In the genomic region with DNA sequence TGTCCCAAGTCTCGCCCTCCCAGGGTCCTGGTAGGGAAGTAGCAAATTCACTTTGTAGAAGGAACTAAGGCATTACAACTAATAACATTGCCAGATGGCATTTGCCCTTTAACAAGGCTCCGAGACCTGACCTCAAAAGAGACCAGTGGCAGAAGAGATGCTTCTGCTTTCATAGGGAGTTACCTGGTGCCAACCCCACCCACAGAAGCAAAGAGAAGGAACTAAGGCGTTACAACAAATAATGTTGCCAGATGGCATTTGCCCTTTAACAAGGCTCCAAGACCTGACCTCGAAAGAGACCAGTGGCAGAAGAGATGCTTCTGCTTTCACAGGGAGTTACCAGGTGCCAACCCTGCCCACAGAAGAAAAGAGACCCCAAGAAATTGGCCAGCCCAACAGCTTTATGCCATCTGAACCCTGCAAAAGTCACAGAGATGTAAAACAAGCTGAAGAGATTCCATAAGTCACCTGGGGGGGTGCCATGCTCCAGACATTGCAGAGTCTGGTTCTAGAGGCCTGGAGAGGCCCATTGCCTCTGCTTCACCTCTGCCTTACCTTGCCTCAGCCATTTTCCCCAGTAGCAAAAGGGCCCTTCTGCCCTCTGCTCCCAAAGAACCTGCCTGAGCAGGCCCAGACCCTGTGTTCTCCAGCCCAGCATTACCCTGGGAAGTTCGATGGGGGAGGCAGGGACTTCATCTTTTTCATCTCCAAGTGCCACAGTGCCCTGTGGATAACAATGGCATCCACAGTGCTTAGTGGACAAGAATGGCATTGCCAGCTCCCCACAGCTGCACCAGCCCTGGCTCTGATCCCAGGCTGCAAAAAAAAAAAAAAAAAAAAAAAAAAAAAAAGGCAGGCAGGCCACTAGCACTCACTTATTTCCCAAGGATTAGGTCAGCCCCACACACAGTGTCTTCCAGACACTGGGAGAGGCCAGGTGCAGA, we compare ENCODE assay signal across 9 cellular contexts.
A peak's percentile ranks its signal among the peaks of the same experiment; 100 is the strongest.
DNase-seq lines count a peak whose midpoint lies in the region; ATAC-seq, FAIRE-seq and TF ChIP-seq lines count a peak whose summit lies in the region.
"Had no signal": no experiment of that assay in that cellular context is flagged by ENCODE, and none has a peak within 500 bp of the region (broad histone marks: within the 10 kb centered on the region; RNA-seq: fewer than 3 reads in every experiment).

No MANE protein-coding gene starts in this region.

- H3K36me3 ChIP-seq in heart right ventricle, result no peaks in the 10 kb centered on the region
- H3K36me3 ChIP-seq in left ventricle myocardium inferior, result no peaks in the 10 kb centered on the region

- DNase-seq in heart right ventricle (no peak), left ventricle myocardium inferior (no peak), amygdala (lab: John Stamatoyannopoulos, UW) (peak in 46 of 56 donors; percentile 20 to 86 (median 54)), kidney tubule cell (ENCODE audit: low spot score) (peak; percentile 22), AML-193 (lab: John Stamatoyannopoulos, UW) (no peak), NCI-H774 (lab: John Stamatoyannopoulos, UW) (no peak), retina (no peak), GM12891 (ENCODE audit: insufficient read length, low spot score) (no peak)
- DNase-seq: activated naive CD4-positive, alpha-beta T cell had no signal

- peak in 7 of 8 donors; percentile 19 to 71 (median 59) for ATAC-seq in heart right ventricle

- H3K9me3 ChIP-seq in heart right ventricle (no peaks in the 10 kb centered on the region), left ventricle myocardium inferior (replicated peaks) (peaks cover 5% of the 10 kb centered on the region)

- 84 to 91% methylated on average over 5 of the region's 5 CpGs for WGBS in heart right ventricle, 2 donors

- FAIRE-seq in GM12891 (lab: Jason Lieb, UNC), result no peak

- H3K27ac ChIP-seq in heart right ventricle (no peak overlapping the region), left ventricle myocardium inferior (replicated peaks) (no peak overlapping the region)

- intact Hi-C loops in heart right ventricle (cut with DNase I) (no loop called here), left ventricle myocardium inferior (cut with micrococcal nuclease) (no loop called here)

- H3K27me3 ChIP-seq in heart right ventricle (peaks cover 0 to 1% (median 0%) of the 10 kb centered on the region in 7 donors), left ventricle myocardium inferior (ENCODE audit: low read depth) (peaks cover 9% of the 10 kb centered on the region)

- TF ChIP-seq CTCF in heart right ventricle (IDR thresholded peaks at IDR 0.05), result peak in 1 of 9 donors; percentile 11
- TF ChIP-seq CTCF in left ventricle myocardium inferior (IDR thresholded peaks at IDR 0.05; ENCODE audit: borderline replicate concordance), result no peak

- H3K4me3 ChIP-seq in heart right ventricle (no peak overlapping the region), left ventricle myocardium inferior (no peak overlapping the region)

- TF ChIP-seq POLR2A in GM12891 (IDR thresholded peaks at IDR 0.05; ENCODE audit: low read depth, low read length), result no peak

- H3K4me1 ChIP-seq in heart right ventricle (peaks cover 0 to 5% (median 0%) of the 10 kb centered on the region in 9 donors), left ventricle myocardium inferior (no peaks in the 10 kb centered on the region)

TF ChIP-seq in GM12891, 5 proteins besides CTCF, POLR2A, EP300 and RAD21:
- TF ChIP-seq PAX5 (IDR thresholded peaks at IDR 0.05; ENCODE audit: insufficient read depth, low read length, severe bottlenecking), result no peak
- no peak for TF ChIP-seq POU2F2 (IDR thresholded peaks at IDR 0.05; ENCODE audit: low read depth, low read length)
- no peak for TF ChIP-seq TAF1 (IDR thresholded peaks at IDR 0.05; ENCODE audit: low read depth, low read length)
- TF ChIP-seq POLR2AphosphoS5 (IDR thresholded peaks at IDR 0.05; ENCODE audit: low read depth, low read length), result no peak
- no peak for TF ChIP-seq SPI1 (IDR thresholded peaks at IDR 0.05; ENCODE audit: low read depth, low read length)
TF ChIP-seq in GM12891: peak in this region for 0.

Comparison
In these comparisons a context has a peak if more than half of its experiments do, and no peak if none do; other contexts are left out.
1. DNase-seq: peak in amygdala (46 of 56) and kidney tubule cell (single experiment); none in heart right ventricle (0 of 2), left ventricle myocardium inferior (single experiment), AML-193 (0 of 2), NCI-H774 (single experiment), retina (single experiment) and GM12891 (single experiment).